ENCODE assay signal across 18 cellular contexts in the genomic region with DNA sequence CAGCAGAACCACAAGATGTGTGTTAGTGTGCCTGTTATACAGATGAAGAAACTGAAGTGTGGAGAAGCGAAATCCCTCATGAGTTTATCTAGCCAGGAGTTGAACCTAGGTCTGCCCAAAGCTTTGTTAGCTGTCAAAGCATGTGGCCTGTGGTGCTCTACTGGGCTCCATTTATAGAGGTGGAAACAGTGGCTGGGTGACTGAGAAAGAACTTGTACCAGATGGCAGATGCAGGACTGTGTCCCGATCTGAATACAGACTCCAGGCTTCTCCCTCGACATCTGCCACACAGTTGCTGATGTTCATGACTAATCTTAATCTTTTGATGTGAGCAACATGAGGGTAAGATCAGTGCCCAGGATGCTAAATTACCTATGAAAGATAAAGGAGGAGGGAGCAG.
DNase-seq lines count a peak whose midpoint lies in the region; ATAC-seq, FAIRE-seq and TF ChIP-seq lines count a peak whose summit lies in the region.
"Had no signal": no experiment of that assay in that cellular context is flagged by ENCODE, and none has a peak within 500 bp of the region (broad histone marks: within the 10 kb centered on the region; RNA-seq: fewer than 3 reads in every experiment).

No MANE protein-coding gene starts in this region.

- H3K4me3 Mint-ChIP-seq in astrocyte (ENCODE audit: unreplicated experiment): no peak overlapping the region
- H3K4me3 Mint-ChIP-seq: CD8-positive, alpha-beta T cell; H9 had no signal

- no peak for FAIRE-seq in astrocyte (lab: Jason Lieb, UNC)
- FAIRE-seq: GM12878, RCC 7860 had no signal

- no peaks in the 10 kb centered on the region for H3K36me3 Mint-ChIP-seq in astrocyte (ENCODE audit: low read depth, unreplicated experiment)
- H3K36me3 Mint-ChIP-seq: CD8-positive, alpha-beta T cell had no signal

- H3K4me2 ChIP-seq in astrocyte (ENCODE audit: low read length) (no peak overlapping the region), osteoblast (ENCODE audit: insufficient read depth, low read length) (no peak overlapping the region)

- H3K4me1 Mint-ChIP-seq in astrocyte (ENCODE audit: low read depth, unreplicated experiment): peaks cover 41% of the 10 kb centered on the region

- TF ChIP-seq CTCF in astrocyte (IDR thresholded peaks at IDR 0.05; ENCODE audit: insufficient read depth, low read depth, low read length) (no peak), osteoblast (IDR thresholded peaks at IDR 0.05; ENCODE audit: extremely low read depth, low read depth, low read length) (no peak)

- H3K9me3 Mint-ChIP-seq in astrocyte (ENCODE audit: unreplicated experiment): peaks cover 4% of the 10 kb centered on the region
- H3K9me3 Mint-ChIP-seq: CD8-positive, alpha-beta T cell; H9 had no signal

- H2AFZ ChIP-seq in astrocyte (ENCODE audit: low read depth, low read length) (no peak overlapping the region), osteoblast (ENCODE audit: low read length) (no peak overlapping the region)

- H4K20me1 ChIP-seq in astrocyte (ENCODE audit: insufficient read depth, low read length) (no peaks in the 10 kb centered on the region), osteoblast (ENCODE audit: insufficient read depth, low read length) (no peaks in the 10 kb centered on the region)

- H3K9ac ChIP-seq in astrocyte (ENCODE audit: low read length): peak overlapping the region; percentile 29

- H3K27ac ChIP-seq in astrocyte (ENCODE audit: low read depth, low read length): peak overlapping the region; percentile 7
- H3K27ac ChIP-seq in osteoblast (ENCODE audit: low read depth, low read length): peak overlapping the region; percentile 41
- H3K27ac ChIP-seq: SJCRH30 had no signal

- H3K27me3 ChIP-seq in astrocyte (ENCODE audit: insufficient read depth, low read length) (no peaks in the 10 kb centered on the region), osteoblast (ENCODE audit: insufficient read depth, low read length) (no peaks in the 10 kb centered on the region)
- H3K27me3 ChIP-seq: MG63, SJCRH30 had no signal

- H3K9me3 ChIP-seq in astrocyte (ENCODE audit: insufficient read depth, low read depth, low read length): no peaks in the 10 kb centered on the region
- no peaks in the 10 kb centered on the region for H3K9me3 ChIP-seq in osteoblast (ENCODE audit: low read depth, low read length)
- H3K9me3 ChIP-seq: MG63, SJCRH30 had no signal

- H3K79me2 ChIP-seq in astrocyte (ENCODE audit: insufficient read depth, low read length) (no peaks in the 10 kb centered on the region), osteoblast (ENCODE audit: insufficient read depth, low read length) (no peaks in the 10 kb centered on the region)

- no peak for ATAC-seq in GM18867 (IDR thresholded peaks at IDR 0.05; ENCODE audit: unreplicated experiment)
- ATAC-seq: CD8-positive, alpha-beta T cell; GM12878 had no signal

- DNase-seq in DMS 273 (lab: John Stamatoyannopoulos, UW; ENCODE audit: unreplicated experiment): peak; percentile 64
- peak; percentile 80 for DNase-seq in NCI-H2171 treated with DMSO at 0.1 percent for 48 hours (lab: John Stamatoyannopoulos, UW)
- DNase-seq in astrocyte (ENCODE audit: low read depth): no peak
- no peak for DNase-seq in osteoblast (ENCODE audit: insufficient read length, low spot score, missing footprints)
- DNase-seq in cardiac septum (ENCODE audit: low spot score): no peak
- no peak for DNase-seq in UCSD-AML1 (lab: John Stamatoyannopoulos, UW; ENCODE audit: unreplicated experiment)
- DNase-seq in activated CD8-positive, alpha-beta memory T cell treated with anti-CD3 and anti-CD28 coated beads, Interleukin-2, amount 50 U/mL, for 4 hours: no peak
- DNase-seq: 8988T; CD8-positive, alpha-beta T cell; GDM1; H9; MG63; NCI-H1092; NCI-H774 had no signal

- H3K27ac Mint-ChIP-seq in astrocyte (ENCODE audit: unreplicated experiment): peak overlapping the region; percentile 79
- H3K27ac Mint-ChIP-seq: CD8-positive, alpha-beta T cell; H9 had no signal

- H3K36me3 ChIP-seq in astrocyte (ENCODE audit: insufficient read depth, low read length) (no peaks in the 10 kb centered on the region), osteoblast (ENCODE audit: insufficient read depth, low read length) (no peaks in the 10 kb centered on the region)
- H3K36me3 ChIP-seq: MG63, SJCRH30 had no signal

- H3K27me3 Mint-ChIP-seq in astrocyte (ENCODE audit: low read depth, unreplicated experiment): no peaks in the 10 kb centered on the region

- intact Hi-C loops in cardiac septum (cut with DNase I): loop anchor here (1.0 to 10.0 kb wide), 5 partner anchors 285 to 925 kb away; partner anchors contain the start of gene NUAK1

- H3K4me3 ChIP-seq in astrocyte (ENCODE audit: insufficient read depth, low read depth, low read length): no peak overlapping the region
- no peak overlapping the region for H3K4me3 ChIP-seq in osteoblast (ENCODE audit: insufficient read depth, low read length)
- H3K4me3 ChIP-seq: GM12878, MG63, SJCRH30 had no signal

- H3K4me1 ChIP-seq in astrocyte (ENCODE audit: insufficient read depth, low read length): peaks cover 18% of the 10 kb centered on the region
- peaks cover 20% of the 10 kb centered on the region for H3K4me1 ChIP-seq in osteoblast (ENCODE audit: insufficient read depth, low read length)

Comparison
In these comparisons a context has a peak if more than half of its experiments do, and no peak if none do; other contexts are left out.
1. DNase-seq: peak in DMS 273 (single experiment) and NCI-H2171 treated with DMSO at 0.1 percent for 48 hours (single experiment); none in astrocyte (single experiment), osteoblast (single experiment), cardiac septum (single experiment), UCSD-AML1 (single experiment) and activated CD8-positive, alpha-beta memory T cell treated with anti-CD3 and anti-CD28 coated beads, Interleukin-2, amount 50 U/mL, for 4 hours (single experiment).